ENCODE assay signal across 19 cellular contexts in genomic region chr5:149941795-149942194, GRCh38. TPM values are rescaled to one million over a fixed set of nuclear protein-coding genes. Genes with fewer than 3 reads are reported as not detected.
A peak's percentile ranks its signal among the peaks of the same experiment; 100 is the strongest.
DNase-seq lines count a peak whose midpoint lies in the region; ATAC-seq and TF ChIP-seq lines count a peak whose summit lies in the region.
"Had no signal": no experiment of that assay in that cellular context is flagged by ENCODE, and none has a peak within 500 bp of the region (broad histone marks: within the 10 kb centered on the region; RNA-seq: fewer than 3 reads in every experiment).

No MANE protein-coding gene starts in this region.

- WGBS in prostate gland = 91% methylated on average over 4 of the region's 4 CpGs

- ATAC-seq in Panc1 (no peak), upper lobe of right lung (no peak), GM21447 (IDR thresholded peaks at IDR 0.05; ENCODE audit: unreplicated experiment) (no peak)

- no peaks in the 10 kb centered on the region for H3K27me3 ChIP-seq in A673 (replicated peaks; ENCODE audit: insufficient read depth, low read depth, low read length, poor library complexity)
- H3K27me3 ChIP-seq in Panc1 (ENCODE audit: control insufficient read depth, insufficient read depth, low read length) = no peaks in the 10 kb centered on the region
- no peaks in the 10 kb centered on the region for H3K27me3 ChIP-seq in prostate gland (replicated peaks; ENCODE audit: insufficient read depth)
- no peaks in the 10 kb centered on the region for H3K27me3 ChIP-seq in upper lobe of right lung
- H3K27me3 ChIP-seq: BLaER1, SJSA1 had no signal

- no peak for DNase-seq in A673 (ENCODE audit: low spot score)
- DNase-seq in Panc1 (ENCODE audit: low read depth, low spot score) = no peak
- DNase-seq in MCF 10A (ENCODE audit: unreplicated experiment) = no peak
- DNase-seq in prostate gland (ENCODE audit: low spot score) = no peak
- no peak for DNase-seq in upper lobe of right lung
- no peak for DNase-seq in NCI-H526 (lab: John Stamatoyannopoulos, UW)
- DNase-seq: DMS 273 treated with DMSO at 0.1 percent for 48 hours, DND-41, NCI-H1417, NCI-H187, NCI-H2107, NCI-H510A treated with DMSO at 0.1 percent for 48 hours had no signal

- peak overlapping the region; percentile 98 for H3K27ac Mint-ChIP-seq in MCF 10A (ENCODE audit: low read depth, unreplicated experiment)

- H3K4me1 Mint-ChIP-seq in MCF 10A (ENCODE audit: insufficient read depth, unreplicated experiment) = peaks cover 63% of the 10 kb centered on the region

- H3K36me3 ChIP-seq in A673 (ENCODE audit: insufficient read depth, low read length, poor library complexity, severe bottlenecking) (no peaks in the 10 kb centered on the region), Panc1 (ENCODE audit: control insufficient read depth, insufficient read depth, low read length) (no peaks in the 10 kb centered on the region), prostate gland (no peaks in the 10 kb centered on the region), upper lobe of right lung (no peaks in the 10 kb centered on the region)
- H3K36me3 ChIP-seq: BLaER1, HAP-1, SJSA1 had no signal

- H3K9me3 Mint-ChIP-seq in MCF 10A (ENCODE audit: unreplicated experiment) = no peaks in the 10 kb centered on the region

- no peaks in the 10 kb centered on the region for H3K27me3 Mint-ChIP-seq in MCF 10A (ENCODE audit: insufficient read depth, unreplicated experiment)

- in situ Hi-C loops in Panc1 (cut with HindIII; ENCODE audit: low pct_unique_long_range_greater_than_20kb, low sequenced_read_pairs) = no loop called here

- POLR2A ChIA-PET in A673 (lab: Charles Lee; ENCODE audit: low non-redundant PET) = no interaction called here
- POLR2A ChIA-PET in Panc1 (lab: Charles Lee) = no interaction called here
- POLR2A ChIA-PET in MCF 10A (lab: Yijun Ruan, JAX) = interaction anchor here (0.6 kb wide), 1 partner anchor 55 kb away, joined by 4 read pairs; no protein-coding TSS in a partner anchor

- intact Hi-C loops in A673 (cut with micrococcal nuclease; ENCODE audit: unreplicated experiment) = no loop called here
- intact Hi-C loops in Panc1 (cut with micrococcal nuclease; ENCODE audit: unreplicated experiment) = no loop called here
- intact Hi-C loops in MCF 10A (cut with micrococcal nuclease) = no loop called here
- intact Hi-C loops in prostate gland (cut with DNase I) = no loop called here
- intact Hi-C loops in upper lobe of right lung (cut with DNase I) = no loop called here

- H3K9me3 ChIP-seq in A673 (ENCODE audit: low read depth, low read length, poor library complexity, severe bottlenecking) (no peaks in the 10 kb centered on the region), Panc1 (ENCODE audit: control insufficient read depth, insufficient read depth, low read depth, low read length) (no peaks in the 10 kb centered on the region), prostate gland (no peaks in the 10 kb centered on the region), upper lobe of right lung (no peaks in the 10 kb centered on the region)
- H3K9me3 ChIP-seq: BLaER1, HAP-1, SJSA1 had no signal

- BruUV-seq in A673 (replicated peaks; lab: Mats Ljungman, UMichigan) (no TSS peak), Panc1 (replicated peaks; lab: Mats Ljungman, UMichigan) (no TSS peak), MCF 10A (replicated peaks; lab: Mats Ljungman, UMichigan) (no TSS peak)

- H3K27ac ChIP-seq in A673 (ENCODE audit: low read depth, low read length, poor library complexity, severe bottlenecking) (peak overlapping the region; percentile 98), Panc1 (ENCODE audit: low read length) (peak overlapping the region; percentile 98), prostate gland (peak overlapping the region; percentile 49 to 77), upper lobe of right lung (no peak overlapping the region)
- H3K27ac ChIP-seq: BLaER1, KMS-11, SJSA1 had no signal

- H3K4me3 ChIP-seq in A673 (ENCODE audit: low read depth, low read length, poor library complexity, severe bottlenecking) (no peak overlapping the region), Panc1 (ENCODE audit: low read depth in 2 of 2, low read length in 2 of 2) (no peak overlapping the region), prostate gland (no peak overlapping the region), upper lobe of right lung (no peak overlapping the region)
- H3K4me3 ChIP-seq: BLaER1, HAP-1, SJSA1 had no signal

- peaks cover 46% of the 10 kb centered on the region for H3K4me1 ChIP-seq in A673 (ENCODE audit: insufficient read depth, low read length, poor library complexity, severe bottlenecking)
- peaks cover 53% of the 10 kb centered on the region for H3K4me1 ChIP-seq in Panc1 (ENCODE audit: control insufficient read depth, insufficient read depth, low read length)
- peaks cover 33% of the 10 kb centered on the region for H3K4me1 ChIP-seq in prostate gland (replicated peaks)
- peaks cover 6% of the 10 kb centered on the region for H3K4me1 ChIP-seq in upper lobe of right lung
- H3K4me1 ChIP-seq: BLaER1, HAP-1 had no signal

- no peak for TF ChIP-seq POLR2A in prostate gland (IDR thresholded peaks at IDR 0.05)

- peaks cover 8% of the 10 kb centered on the region for H3K36me3 Mint-ChIP-seq in MCF 10A (ENCODE audit: insufficient read depth, unreplicated experiment)

- no peak overlapping the region for H3K4me3 Mint-ChIP-seq in MCF 10A (ENCODE audit: unreplicated experiment)

- CTCF ChIA-PET in A673 (lab: Charles Lee) = no interaction called here
- CTCF ChIA-PET in Panc1 (lab: Charles Lee) = no interaction called here
- CTCF ChIA-PET in MCF 10A (lab: Yijun Ruan, JAX) = interaction anchor here (0.6 to 1.2 kb wide), 4 partner anchors 8 to 40 kb away, joined by 3 to 5 read pairs (median 3); no protein-coding TSS in a partner anchor

- TF ChIP-seq CTCF in A673 (conservative IDR thresholded peaks at IDR 0.05; ENCODE audit: low read depth, low read length) (no peak), Panc1 (IDR thresholded peaks at IDR 0.05) (no peak), MCF 10A (IDR thresholded peaks at IDR 0.05; ENCODE audit: unreplicated experiment) (no peak), prostate gland (IDR thresholded peaks at IDR 0.05) (no peak), upper lobe of right lung (IDR thresholded peaks at IDR 0.05) (no peak)

RNA-seq across cellular contexts. Expression of gene PDE6A, which starts 2.8 kb away (rescaled TPM):
- total RNA-seq in A673 (2021) = 0.39 and 0.49 TPM in 2 replicates
- 0.33 TPM for total RNA-seq in Panc1 (2021; ENCODE audit: unreplicated experiment)
- 0.15 TPM for polyA plus RNA-seq in Panc1 (2012; ENCODE audit: insufficient read length)
- total RNA-seq in MCF 10A (2022) = 0.22 and 0.42 TPM in 2 replicates
- total RNA-seq in prostate gland = under 1 TPM in 1 of 2 donors, not detected in 1; 0.91 TPM
- 0.09 TPM for total RNA-seq in upper lobe of right lung
- total RNA-seq: G401, HepG2 had no signal

RNA-seq across cellular contexts. Expression of gene SLC26A2, which starts 18.8 kb away (rescaled TPM):
- total RNA-seq in A673 (2021) (83.0 and 96.6 TPM in 2 replicates), Panc1 (2021; ENCODE audit: unreplicated experiment) (111 TPM), MCF 10A (2022) (44.1 and 56.2 TPM in 2 replicates), prostate gland (10 to 100 TPM; 19.4 to 31.0 TPM), upper lobe of right lung (18.9 TPM)
- polyA plus RNA-seq in Panc1 (2012; ENCODE audit: insufficient read length) = 33.9 TPM

RNA-seq across cellular contexts. Expression of gene TIGD6, which starts 58.7 kb away (rescaled TPM):
- total RNA-seq in A673 (2021) (7.3 and 7.5 TPM in 2 replicates), Panc1 (2021; ENCODE audit: unreplicated experiment) (7.1 TPM), MCF 10A (2022) (9.0 and 10.6 TPM in 2 replicates), prostate gland (10 to 100 TPM in 1 of 2 donors, 1 to 10 TPM in 1; 4.7 to 11.7 TPM), upper lobe of right lung (4.0 TPM)
- 3.5 TPM for polyA plus RNA-seq in Panc1 (2012; ENCODE audit: insufficient read length)

RNA-seq across cellular contexts. Expression of gene HMGXB3, which starts 58.7 kb away (rescaled TPM):
- 52.6 and 55.6 TPM in 2 replicates for total RNA-seq in A673 (2021)
- total RNA-seq in Panc1 (2021; ENCODE audit: unreplicated experiment) = 56.2 TPM
- polyA plus RNA-seq in Panc1 (2012; ENCODE audit: insufficient read length) = 33.8 TPM
- 66.8 and 67.8 TPM in 2 replicates for total RNA-seq in MCF 10A (2022)
- total RNA-seq in prostate gland = 10 to 100 TPM; 49.6 to 64.2 TPM
- 33.7 TPM for total RNA-seq in upper lobe of right lung
